In the genomic region with DNA sequence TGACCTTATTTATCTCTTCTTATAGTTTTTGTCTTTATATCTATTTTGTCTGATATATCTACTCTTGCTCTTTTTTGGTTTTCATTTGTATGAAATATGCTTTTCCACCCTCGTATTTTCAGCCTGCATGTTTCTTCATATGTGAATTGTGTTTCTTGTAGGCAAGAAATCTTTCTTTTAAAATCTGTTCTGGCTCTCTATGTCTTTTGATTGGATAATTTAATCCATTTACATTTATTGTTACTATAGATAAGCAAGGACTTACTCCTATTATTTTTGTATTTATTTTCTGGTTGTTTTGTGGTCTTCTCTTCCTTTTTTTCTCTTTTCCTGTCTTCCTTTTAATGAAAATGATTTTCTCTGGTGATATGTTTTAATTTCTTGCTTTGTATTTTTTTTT, we compare ENCODE assay signal across 7 cellular contexts.
"Had no signal": no experiment of that assay in that cellular context is flagged by ENCODE, and none has a peak within 500 bp of the region (broad histone marks: within the 10 kb centered on the region; RNA-seq: fewer than 3 reads in every experiment).

No MANE protein-coding gene starts in this region.

- H3K4me3 Mint-ChIP-seq: IgD-negative memory B cell had no signal

- FAIRE-seq: HepG2, HTR-8/SVneo had no signal

- ATAC-seq: HepG2 had no signal

- H3K27me3 Mint-ChIP-seq: IgD-negative memory B cell had no signal

- DNase-seq: IMR-90, KBM-7, KG1 had no signal

- H3K27ac Mint-ChIP-seq: IgD-negative memory B cell had no signal

- H3K36me3 Mint-ChIP-seq: IgD-negative memory B cell had no signal

- H3K4me1 Mint-ChIP-seq: IgD-negative memory B cell had no signal

- H3K27ac ChIP-seq: HL-60 had no signal
